In the genomic region with DNA sequence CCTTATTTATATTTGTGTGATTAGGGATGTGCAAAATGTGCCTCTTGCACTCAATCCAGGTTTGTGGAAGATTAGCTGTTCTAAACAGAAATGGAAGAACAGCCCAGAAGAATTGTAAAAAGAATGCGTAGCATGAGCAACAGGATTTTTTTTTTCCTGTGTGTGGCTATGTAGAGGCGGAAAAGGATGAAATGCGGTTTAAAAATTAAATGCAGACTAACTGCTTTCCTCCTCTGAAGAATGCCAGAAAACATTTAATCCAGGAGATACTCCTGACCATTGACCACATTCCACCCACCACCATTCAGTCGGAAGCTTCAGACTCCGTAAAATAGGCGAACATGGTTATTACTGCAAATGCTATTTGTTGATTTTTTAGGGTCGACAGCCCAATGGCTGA, we compare ENCODE assay signal across 14 cellular contexts.
A peak's percentile ranks its signal among the peaks of the same experiment; 100 is the strongest.
DNase-seq lines count a peak whose midpoint lies in the region; ATAC-seq and TF ChIP-seq lines count a peak whose summit lies in the region.
"Had no signal": no experiment of that assay in that cellular context is flagged by ENCODE, and none has a peak within 500 bp of the region (broad histone marks: within the 10 kb centered on the region; RNA-seq: fewer than 3 reads in every experiment).

No MANE protein-coding gene starts in this region.

- H4K20me1 ChIP-seq in hepatocyte (ENCODE audit: insufficient read depth, poor library complexity, severe bottlenecking), result no peaks in the 10 kb centered on the region

- DNase-seq in amniotic epithelial cell (ENCODE audit: low read depth) (peak; percentile 56), hepatocyte (ENCODE audit: low spot score) (no peak), retinal pigment epithelial cell (ENCODE audit: low read depth) (peak; percentile 40), pons (ENCODE audit: low spot score) (no peak), RPMI8226 (no peak)
- DNase-seq: CD8-positive, alpha-beta T cell; COR-L47; DMS153; DMS79 treated with DMSO at 0.1 percent for 48 hours; GDM1; H7 had no signal

- H3K4me3 ChIP-seq in hepatocyte, result no peak overlapping the region
- peak overlapping the region; percentile 19 for H3K4me3 ChIP-seq in retinal pigment epithelial cell (ENCODE audit: low read length)
- H3K4me3 ChIP-seq: GM23338 had no signal

- H3K4me2 ChIP-seq in hepatocyte, result peak overlapping the region; percentile 30
- H3K4me2 ChIP-seq: GM23338 had no signal

- no peaks in the 10 kb centered on the region for H3K27me3 ChIP-seq in hepatocyte

- H3K4me1 ChIP-seq in hepatocyte (ENCODE audit: insufficient read depth), result peaks cover 14% of the 10 kb centered on the region

- no peaks in the 10 kb centered on the region for H3K9me3 ChIP-seq in hepatocyte (ENCODE audit: low read depth)

- no peak overlapping the region for H3K27ac ChIP-seq in hepatocyte

- H3K79me2 ChIP-seq in hepatocyte, result no peaks in the 10 kb centered on the region

- ATAC-seq in HG03354 (IDR thresholded peaks at IDR 0.05; ENCODE audit: poor library complexity, severe bottlenecking, unreplicated experiment), result no peak
- no peak for ATAC-seq in GM21528 (IDR thresholded peaks at IDR 0.05; ENCODE audit: low FRiP score, unreplicated experiment)
- ATAC-seq: CD8-positive, alpha-beta T cell; GM23338 had no signal

- 58% methylated on average over 7 of the region's 7 CpGs for WGBS in hepatocyte (ENCODE audit: low lambda C conversion rate, missing lambda C conversion rate)

- no peaks in the 10 kb centered on the region for H3K36me3 ChIP-seq in hepatocyte (replicated peaks; ENCODE audit: insufficient read depth, low read depth)

- H3K9me2 ChIP-seq in hepatocyte (replicated peaks; ENCODE audit: insufficient read depth), result no peaks in the 10 kb centered on the region

- no peak overlapping the region for H2AFZ ChIP-seq in hepatocyte
- H2AFZ ChIP-seq: GM23338 had no signal

- TF ChIP-seq CTCF in hepatocyte (IDR thresholded peaks at IDR 0.05; ENCODE audit: poor library complexity) (no peak), retinal pigment epithelial cell (conservative IDR thresholded peaks at IDR 0.05; ENCODE audit: low read depth, low read length) (no peak)

Comparison
In these comparisons a context has a peak if more than half of its experiments do, and no peak if none do; other contexts are left out.
1. DNase-seq: peak in amniotic epithelial cell (single experiment) and retinal pigment epithelial cell (single experiment); none in hepatocyte (single experiment), pons (single experiment) and RPMI8226 (single experiment).